In the genomic region with DNA sequence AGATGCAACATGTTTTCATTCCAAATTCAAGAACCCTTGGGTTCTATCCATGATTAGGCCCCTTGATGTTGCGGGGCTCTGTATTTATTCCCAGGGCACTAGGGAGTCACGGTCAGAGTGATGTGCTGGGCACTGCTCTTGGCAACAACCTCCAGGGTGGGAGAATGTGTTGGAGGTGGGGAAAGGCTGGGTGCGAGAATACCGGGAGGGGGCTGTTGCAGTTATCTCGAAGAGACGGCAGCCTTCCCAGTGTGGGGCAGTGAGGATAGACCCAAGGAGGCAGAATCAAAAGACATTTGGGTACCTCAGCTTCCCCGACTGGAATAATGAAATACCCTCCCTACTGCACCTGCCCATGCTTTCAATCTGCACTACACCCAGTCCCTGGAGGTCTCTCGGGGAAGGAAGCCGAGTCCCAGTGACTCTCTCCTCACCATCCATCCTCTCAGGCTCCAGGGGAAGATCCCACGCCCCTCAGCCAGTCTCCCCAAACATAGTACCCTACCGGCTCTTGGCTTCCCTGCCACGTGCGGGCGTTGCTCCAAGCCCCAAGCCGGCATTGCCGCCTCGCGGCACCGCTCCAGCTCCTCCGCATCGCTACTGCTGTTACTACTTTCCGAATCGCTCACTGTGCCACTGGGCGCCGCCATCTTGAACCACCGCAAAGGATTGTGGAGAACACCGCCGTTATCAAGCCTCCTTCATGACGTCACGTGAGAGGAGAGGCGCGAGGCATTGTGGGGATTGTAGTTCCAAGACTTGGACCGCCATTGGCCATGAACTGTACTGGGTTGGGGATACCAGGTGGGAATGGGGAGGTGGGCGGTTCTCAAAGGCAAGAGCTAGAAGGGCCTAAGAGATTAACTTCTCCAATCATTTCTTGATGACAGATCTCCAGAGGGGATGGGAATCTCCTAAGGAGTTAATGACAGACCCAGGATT, we compare ENCODE assay signal across 8 cellular contexts. TPM values are rescaled to one million over a fixed set of nuclear protein-coding genes. Genes with fewer than 3 reads are reported as not detected.
DNase-seq lines count a peak whose midpoint lies in the region; ATAC-seq lines count a peak whose summit lies in the region.

A gene with protein sequence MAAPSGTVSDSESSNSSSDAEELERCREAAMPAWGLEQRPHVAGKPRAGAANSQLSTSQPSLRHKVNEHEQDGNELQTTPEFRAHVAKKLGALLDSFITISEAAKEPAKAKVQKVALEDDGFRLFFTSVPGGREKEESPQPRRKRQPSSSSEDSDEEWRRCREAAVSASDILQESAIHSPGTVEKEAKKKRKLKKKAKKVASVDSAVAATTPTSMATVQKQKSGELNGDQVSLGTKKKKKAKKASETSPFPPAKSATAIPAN (minus strand): TSS at position 663 of the 942 bp plus-strand sequence. CDS start 13 bp downstream, at position 650.

- H3K27me3 Mint-ChIP-seq in effector memory CD8-positive, alpha-beta T cell = no peaks in the 10 kb centered on the region

- H3K4me1 Mint-ChIP-seq in effector memory CD8-positive, alpha-beta T cell (ENCODE audit: low read depth in 2 of 2) = peaks cover 14 to 17% of the 10 kb centered on the region in 2 donors

- H2BK120ac ChIP-seq in mesenchymal stem cell (ENCODE audit: low read depth, low read length) = no peak within 1 kb of the TSS

- no peaks in the 10 kb centered on the region for H3K9me3 Mint-ChIP-seq in effector memory CD8-positive, alpha-beta T cell

- peak within 1 kb of the TSS; percentile 94 to 95 for H3K4me3 Mint-ChIP-seq in effector memory CD8-positive, alpha-beta T cell

- peak within 1 kb of the TSS; percentile 78 for H2AFZ ChIP-seq in mesenchymal stem cell (ENCODE audit: low read depth, low read length)

- peak within 1 kb of the TSS; percentile 72 for H3K4me2 ChIP-seq in mesenchymal stem cell (ENCODE audit: low read length, poor library complexity, severe bottlenecking)

- peak within 1 kb of the TSS; percentile 89 for H4K8ac ChIP-seq in mesenchymal stem cell (ENCODE audit: low read length)

- no peak within 1 kb of the TSS for H2AK5ac ChIP-seq in mesenchymal stem cell (ENCODE audit: low read length, severe bottlenecking)

- H3K9ac ChIP-seq in mesenchymal stem cell (ENCODE audit: low read length) = peak within 1 kb of the TSS; percentile 92

- no peak within 1 kb of the TSS for H3K14ac ChIP-seq in mesenchymal stem cell (ENCODE audit: low read length in 2 of 2)

- H3K4me1 ChIP-seq in mesenchymal stem cell (ENCODE audit: control insufficient read depth, insufficient read depth, low read depth, low read length) = no peaks in the 10 kb centered on the region

- peak; percentile 83 for ATAC-seq in GM21367 (IDR thresholded peaks at IDR 0.05; ENCODE audit: unreplicated experiment)
- peak; percentile 99 for ATAC-seq in effector memory CD8-positive, alpha-beta T cell (replicated peaks)

- peak within 1 kb of the TSS; percentile 4 to 59 for H3K4ac ChIP-seq in mesenchymal stem cell (ENCODE audit: low read depth in 1 of 2, low read length in 2 of 2)

- H3K4me3 ChIP-seq in mesenchymal stem cell (ENCODE audit: insufficient read depth in 1 of 2, low read depth in 1 of 2, low read length in 2 of 2) = peak within 1 kb of the TSS; percentile 92 to 98

- WGBS in mesenchymal stem cell = 1% methylated on average over 33 of the region's 34 CpGs

- H3K27ac Mint-ChIP-seq in effector memory CD8-positive, alpha-beta T cell = peak within 1 kb of the TSS; percentile 91 to 93

- peak within 1 kb of the TSS; percentile 65 for H3K27ac ChIP-seq in mesenchymal stem cell (ENCODE audit: low read length, poor library complexity, severe bottlenecking)

- no peaks in the 10 kb centered on the region for H3K9me3 ChIP-seq in mesenchymal stem cell (ENCODE audit: control insufficient read depth, low read length)

- no peak within 1 kb of the TSS for H2BK15ac ChIP-seq in mesenchymal stem cell (ENCODE audit: low read depth, poor library complexity, severe bottlenecking)

- peak within 1 kb of the TSS; percentile 8 for H4K91ac ChIP-seq in mesenchymal stem cell (ENCODE audit: low read length)

- H3K36me3 Mint-ChIP-seq in effector memory CD8-positive, alpha-beta T cell (ENCODE audit: insufficient read depth) = peaks cover 31% of the 10 kb centered on the region

- H3K36me3 ChIP-seq in mesenchymal stem cell (ENCODE audit: control insufficient read depth in 1 of 2, insufficient read depth in 2 of 2, low read depth in 1 of 2, low read length in 2 of 2) = peaks cover 6 to 16% of the 10 kb centered on the region in 2 experiments

- H3K79me1 ChIP-seq in mesenchymal stem cell (replicated peaks; ENCODE audit: low read length, poor library complexity, severe bottlenecking) = peaks cover 24% of the 10 kb centered on the region

- H3K18ac ChIP-seq in mesenchymal stem cell (ENCODE audit: low read depth in 1 of 2, low read length in 2 of 2) = peak within 1 kb of the TSS; percentile 28 to 72

- no peak within 1 kb of the TSS for H2BK5ac ChIP-seq in mesenchymal stem cell (ENCODE audit: low read depth, low read length, poor library complexity, severe bottlenecking)

- DNase-seq in COR-L47 (lab: John Stamatoyannopoulos, UW) = peak; percentile 86
- peak; percentile 80 for DNase-seq in HT1080 (ENCODE audit: low read depth)
- DNase-seq in NOMO-1 (lab: John Stamatoyannopoulos, UW; ENCODE audit: unreplicated experiment in 2 of 2) = peak; percentile 68 to 91
- peak; percentile 94 for DNase-seq in activated CD8-positive, alpha-beta memory T cell treated with anti-CD3 and anti-CD28 coated beads for 24 hours
- peak; percentile 89 to 94 (median 91) for DNase-seq in effector memory CD8-positive, alpha-beta T cell
- DNase-seq in mesenchymal stem cell = peak; percentile 93
- peak; percentile 74 for DNase-seq in stimulated activated CD8-positive, alpha-beta memory T cell treated with anti-CD3 and anti-CD28 coated beads, Interleukin-12 subunit alpha, Interleukin-12 subunit beta, amount 100 ng/mL, for 24 hours (ENCODE audit: extremely low read depth)

- peak within 1 kb of the TSS in 1 of 2 experiments; percentile 26 for H3K23ac ChIP-seq in mesenchymal stem cell (ENCODE audit: low read length in 2 of 2)

- no peak within 1 kb of the TSS for H2BK12ac ChIP-seq in mesenchymal stem cell (ENCODE audit: low read length in 2 of 2)

- H3K27me3 ChIP-seq in mesenchymal stem cell (ENCODE audit: control insufficient read depth in 1 of 2, insufficient read depth in 1 of 2, low read length in 2 of 2) = peaks cover 0 to 19% of the 10 kb centered on the region in 2 experiments

RNA-seq across cellular contexts. Expression of the gene that starts here (rescaled TPM):
- 27.7 and 35.8 TPM in 2 replicates for total RNA-seq in HT1080 (2014; rRNA removed; shearing (Covaris generic))
- 15.2 and 17.1 TPM in 2 replicates for polyA plus RNA-seq in HT1080 (2015; cell fraction: cytosol; rRNA removed)
- 21.2 TPM in 2 replicates for polyA plus RNA-seq in HT1080 (2015; cell fraction: nucleus; rRNA removed)
- 13.2 TPM for polyA plus RNA-seq in mesenchymal stem cell (2013, experiment 1 of 2)
- polyA plus RNA-seq in mesenchymal stem cell (2013, experiment 2 of 2) = 14.1 TPM

Comparison
In these comparisons a context has a peak if more than half of its experiments do, and no peak if none do; other contexts are left out.
1. Peak in every context shown above with its lines: DNase-seq, ATAC-seq, H3K4me3 ChIP-seq and H3K27ac ChIP-seq.